Comparison of ENCODE assay signal across 8 cellular contexts in genomic region chr12:53190108-53190729, GRCh38. TPM values are rescaled to one million over a fixed set of nuclear protein-coding genes. Genes with fewer than 3 reads are reported as not detected.
A peak's percentile ranks its signal among the peaks of the same experiment; 100 is the strongest.
DNase-seq lines count a peak whose midpoint lies in the region; ATAC-seq and TF ChIP-seq lines count a peak whose summit lies in the region.

No MANE protein-coding gene starts in this region.

- POLR2A ChIA-PET in activated CD4-positive, alpha-beta T cell treated with anti-CD3 and anti-CD28 coated beads, Interleukin-2, amount 10 ng/mL, durations not matched to agents 7 days and 5 days (lab: Charles Lee): no interaction called here
- POLR2A ChIA-PET in naive thymus-derived CD8-positive, alpha-beta T cell (lab: Charles Lee): interaction anchor here (0.9 to 17.2 kb wide), 6 partner anchors 10 to 103 kb away, joined by 3 to 338 read pairs (median 6); partner anchors contain the start of genes CSAD, ITGB7 and ZNF740

- no peaks in the 10 kb centered on the region for H3K9me3 ChIP-seq in endocrine pancreas (ENCODE audit: control insufficient read depth, low read length)

- H3K36me3 Mint-ChIP-seq in activated CD4-positive, alpha-beta T cell treated with anti-CD3 and anti-CD28 coated beads, Interleukin-2, amount 10 ng/mL, durations not matched to agents 7 days and 5 days (ENCODE audit: low read depth): peaks cover 83% of the 10 kb centered on the region
- H3K36me3 Mint-ChIP-seq in naive thymus-derived CD8-positive, alpha-beta T cell: peaks cover 0 to 86% (median 7%) of the 10 kb centered on the region in 3 donors

- H3K4me1 Mint-ChIP-seq in activated CD4-positive, alpha-beta T cell treated with anti-CD3 and anti-CD28 coated beads, Interleukin-2, amount 10 ng/mL, durations not matched to agents 7 days and 5 days: peaks cover 30% of the 10 kb centered on the region
- peaks cover 12 to 49% (median 34%) of the 10 kb centered on the region in 4 donors for H3K4me1 Mint-ChIP-seq in naive thymus-derived CD8-positive, alpha-beta T cell

- H3K9ac ChIP-seq in endocrine pancreas (ENCODE audit: control insufficient read depth, insufficient read depth, low read length): peak overlapping the region; percentile 30

- DNase-seq in activated CD4-positive, CD25-positive, alpha-beta regulatory T cell (lab: John Stamatoyannopoulos, UW): peak in 3 of 4 experiments; percentile 20 to 33 (median 31)
- no peak for DNase-seq in activated CD4-positive, CD25-positive, alpha-beta regulatory T cell treated with anti-CD3 and anti-CD28 coated beads, Interleukin-2, amount 50 U/mL, for 72 hours
- DNase-seq in LNCaP clone FGC (ENCODE audit: low read depth) (no peak), cortex of kidney (lab: John Stamatoyannopoulos, UW) (no peak)
- DNase-seq in activated CD4-positive, alpha-beta T cell treated with anti-CD3 and anti-CD28 coated beads, Interleukin-2, amount 10 ng/mL, durations not matched to agents 7 days and 5 days: peak; percentile 44
- DNase-seq in naive thymus-derived CD8-positive, alpha-beta T cell: peak in 8 of 10 donors; percentile 30 to 60 (median 52)

- H3K4me1 ChIP-seq in endocrine pancreas (ENCODE audit: control insufficient read depth, insufficient read depth, low read length): no peaks in the 10 kb centered on the region

- H3K27ac Mint-ChIP-seq in activated CD4-positive, alpha-beta T cell treated with anti-CD3 and anti-CD28 coated beads, Interleukin-2, amount 10 ng/mL, durations not matched to agents 7 days and 5 days: no peak overlapping the region
- H3K27ac Mint-ChIP-seq in naive thymus-derived CD8-positive, alpha-beta T cell: peak overlapping the region in 8 of 10 donors; percentile 40 to 82 (median 73)

- TF ChIP-seq CTCF in LNCaP clone FGC (IDR thresholded peaks at IDR 0.05; ENCODE audit: control insufficient read depth, extremely low read depth, insufficient read depth): peak; percentile 70

- no peak overlapping the region for H3K4me3 Mint-ChIP-seq in activated CD4-positive, alpha-beta T cell treated with anti-CD3 and anti-CD28 coated beads, Interleukin-2, amount 10 ng/mL, durations not matched to agents 7 days and 5 days
- H3K4me3 Mint-ChIP-seq in naive thymus-derived CD8-positive, alpha-beta T cell: peak overlapping the region in 2 of 10 donors; percentile 30 to 63

- H3K9me3 Mint-ChIP-seq in activated CD4-positive, alpha-beta T cell treated with anti-CD3 and anti-CD28 coated beads, Interleukin-2, amount 10 ng/mL, durations not matched to agents 7 days and 5 days: no peaks in the 10 kb centered on the region
- no peaks in the 10 kb centered on the region for H3K9me3 Mint-ChIP-seq in naive thymus-derived CD8-positive, alpha-beta T cell

- peaks cover 9% of the 10 kb centered on the region for H3K36me3 ChIP-seq in endocrine pancreas (ENCODE audit: control insufficient read depth, insufficient read depth, low read length)

- CTCF ChIA-PET in activated CD4-positive, alpha-beta T cell treated with anti-CD3 and anti-CD28 coated beads, Interleukin-2, amount 10 ng/mL, durations not matched to agents 7 days and 5 days (lab: Charles Lee): interaction anchor here (0.6 to 9.7 kb wide), 8 partner anchors 9 to 239 kb away, joined by 3 to 71 read pairs (median 4); partner anchors contain the start of gene ESPL1

- H3K4me3 ChIP-seq in LNCaP clone FGC (ENCODE audit: low read depth, low read length) (no peak overlapping the region), endocrine pancreas (ENCODE audit: control insufficient read depth, insufficient read depth, low read length) (no peak overlapping the region)

- peak; percentile 94 to 96 for ATAC-seq in naive thymus-derived CD8-positive, alpha-beta T cell
- no peak for ATAC-seq in GM18498 (IDR thresholded peaks at IDR 0.05; ENCODE audit: unreplicated experiment)

- H3K27me3 Mint-ChIP-seq in activated CD4-positive, alpha-beta T cell treated with anti-CD3 and anti-CD28 coated beads, Interleukin-2, amount 10 ng/mL, durations not matched to agents 7 days and 5 days: no peaks in the 10 kb centered on the region
- H3K27me3 Mint-ChIP-seq in naive thymus-derived CD8-positive, alpha-beta T cell: no peaks in the 10 kb centered on the region

- H3K27me3 ChIP-seq in endocrine pancreas (ENCODE audit: control insufficient read depth, insufficient read depth, low read length): no peaks in the 10 kb centered on the region

RNA-seq across cellular contexts. Expression of gene CSAD, which starts 9.5 kb away (rescaled TPM):
- total RNA-seq in activated CD4-positive, alpha-beta T cell treated with anti-CD3 and anti-CD28 coated beads, Interleukin-2, amount 10 ng/mL, durations not matched to agents 7 days and 5 days: 10 to 100 TPM; 33.3 to 34.7 TPM
- total RNA-seq in naive thymus-derived CD8-positive, alpha-beta T cell: 10 to 100 TPM; 50.8 to 53.4 TPM
- 1 to 10 TPM; 1.1 to 1.3 (median 1.2) TPM for polyA plus RNA-seq in naive thymus-derived CD8-positive, alpha-beta T cell

RNA-seq across cellular contexts. Expression of gene ZNF740, which starts 9.7 kb away (rescaled TPM):
- 10 to 100 TPM; 38.9 to 44.1 TPM for total RNA-seq in activated CD4-positive, alpha-beta T cell treated with anti-CD3 and anti-CD28 coated beads, Interleukin-2, amount 10 ng/mL, durations not matched to agents 7 days and 5 days
- total RNA-seq in naive thymus-derived CD8-positive, alpha-beta T cell: 100 to 1,000 TPM; 112 to 113 TPM
- polyA plus RNA-seq in naive thymus-derived CD8-positive, alpha-beta T cell: 1 to 10 TPM; 2.8 to 3.5 (median 3.1) TPM

RNA-seq across cellular contexts. Expression of gene ITGB7, which starts 16.8 kb away (rescaled TPM):
- total RNA-seq in activated CD4-positive, alpha-beta T cell treated with anti-CD3 and anti-CD28 coated beads, Interleukin-2, amount 10 ng/mL, durations not matched to agents 7 days and 5 days: 100 to 1,000 TPM; 621 to 702 TPM
- 100 to 1,000 TPM; 353 to 362 TPM for total RNA-seq in naive thymus-derived CD8-positive, alpha-beta T cell
- polyA plus RNA-seq in naive thymus-derived CD8-positive, alpha-beta T cell: 100 to 1,000 TPM; 202 to 219 (median 206) TPM

RNA-seq across cellular contexts. Expression of gene RARG, which starts 41.8 kb away (rescaled TPM):
- total RNA-seq in activated CD4-positive, alpha-beta T cell treated with anti-CD3 and anti-CD28 coated beads, Interleukin-2, amount 10 ng/mL, durations not matched to agents 7 days and 5 days: 10 to 100 TPM; 58.3 to 59.7 TPM
- 10 to 100 TPM; 57.8 to 60.4 TPM for total RNA-seq in naive thymus-derived CD8-positive, alpha-beta T cell
- polyA plus RNA-seq in naive thymus-derived CD8-positive, alpha-beta T cell: 10 to 100 TPM in 1 of 3 donors, 1 to 10 TPM in 2; 1.6 to 12.7 (median 3.8) TPM

Comparison
In these comparisons a context has a peak if more than half of its experiments do, and no peak if none do; other contexts are left out.
1. DNase-seq: peak in activated CD4-positive, CD25-positive, alpha-beta regulatory T cell (3 of 4), activated CD4-positive, alpha-beta T cell treated with anti-CD3 and anti-CD28 coated beads, Interleukin-2, amount 10 ng/mL, durations not matched to agents 7 days and 5 days (single experiment) and naive thymus-derived CD8-positive, alpha-beta T cell (8 of 10); none in activated CD4-positive, CD25-positive, alpha-beta regulatory T cell treated with anti-CD3 and anti-CD28 coated beads, Interleukin-2, amount 50 U/mL, for 72 hours (single experiment), LNCaP clone FGC (single experiment) and cortex of kidney (single experiment).